Comparison of ENCODE assay signal across 8 cellular contexts in genomic region chr2:171260471-171261424, GRCh38.
A peak's percentile ranks its signal among the peaks of the same experiment; 100 is the strongest.
DNase-seq lines count a peak whose midpoint lies in the region; ATAC-seq and TF ChIP-seq lines count a peak whose summit lies in the region.

No MANE protein-coding gene starts in this region.

- TF ChIP-seq CTCF in GM10248 (IDR thresholded peaks at IDR 0.05; ENCODE audit: control extremely low read depth, extremely low read depth, low read depth, missing control alignments), result peak; percentile 5
- no peak for TF ChIP-seq CTCF in sigmoid colon (IDR thresholded peaks at IDR 0.05)

- POLR2A ChIA-PET in GM10248 (lab: Yijun Ruan, JAX), result interaction anchor here (0.5 to 1.7 kb wide), 4 partner anchors 49 to 156 kb away, joined by 3 to 5 read pairs (median 4); no protein-coding TSS in a partner anchor

- no peaks in the 10 kb centered on the region for H3K36me3 ChIP-seq in sigmoid colon
- H3K36me3 ChIP-seq in MG63, result no peaks in the 10 kb centered on the region

- no peak overlapping the region for H3K27ac ChIP-seq in sigmoid colon

- DNase-seq in GM10248 (ENCODE audit: extremely low spot score) (peak; percentile 43), UCSD-AML1 (lab: John Stamatoyannopoulos, UW; ENCODE audit: unreplicated experiment) (peak; percentile 19), iPS-NIHi7 (ENCODE audit: extremely low spot score) (peak; percentile 62), sigmoid colon (no peak), MG63 (no peak)

- H3K9me3 ChIP-seq in sigmoid colon (no peaks in the 10 kb centered on the region), MG63 (no peaks in the 10 kb centered on the region)

- H3K4me1 ChIP-seq in sigmoid colon, result peaks cover 0 to 13% (median 6%) of the 10 kb centered on the region in 4 donors

- WGBS in sigmoid colon, 2 donors, result 52 to 78% methylated on average over 6 of the region's 6 CpGs

- intact Hi-C loops in sigmoid colon (cut with DNase I), result no loop called here

- no peak for TF ChIP-seq EP300 in sigmoid colon (IDR thresholded peaks at IDR 0.05)

- CTCF ChIA-PET in GM10248 (lab: Yijun Ruan, JAX), result interaction anchor here (1.0 to 3.4 kb wide), 7 partner anchors 9 to 169 kb away, joined by 3 to 10 read pairs (median 3); no protein-coding TSS in a partner anchor

- no peaks in the 10 kb centered on the region for H3K27me3 ChIP-seq in sigmoid colon
- H3K27me3 ChIP-seq in MG63, result no peaks in the 10 kb centered on the region

- ATAC-seq in HG03097 (IDR thresholded peaks at IDR 0.05; ENCODE audit: low FRiP score, unreplicated experiment) (peak; percentile 48), GM21515 (IDR thresholded peaks at IDR 0.05; ENCODE audit: unreplicated experiment) (no peak), HG02759 (IDR thresholded peaks at IDR 0.05; ENCODE audit: unreplicated experiment) (no peak)

- TF ChIP-seq POLR2A in sigmoid colon (IDR thresholded peaks at IDR 0.05), result no peak

- no peak overlapping the region for H3K4me3 ChIP-seq in sigmoid colon
- no peak overlapping the region for H3K4me3 ChIP-seq in MG63

Comparison
In these comparisons a context has a peak if more than half of its experiments do, and no peak if none do; other contexts are left out.
1. DNase-seq: peak in GM10248 (single experiment), UCSD-AML1 (single experiment) and iPS-NIHi7 (single experiment); none in sigmoid colon (single experiment) and MG63 (single experiment).